24 cellular contexts compared by ENCODE assay signal in genomic region chr16:76511203-76511602, GRCh38.
"Had no signal": no experiment of that assay in that cellular context is flagged by ENCODE, and none has a peak within 500 bp of the region (broad histone marks: within the 10 kb centered on the region; RNA-seq: fewer than 3 reads in every experiment).

No MANE protein-coding gene starts in this region.

- ATAC-seq: activated CD8-positive, alpha-beta memory T cell treated with anti-CD3 and anti-CD28 coated beads, Interleukin-2, amount 10 ng/mL, durations not matched to agents 7 days and 5 days; activated CD8-positive, alpha-beta T cell treated with anti-CD3 and anti-CD28 coated beads for 36 hours; activated naive CD8-positive, alpha-beta T cell treated with anti-CD3 and anti-CD28 coated beads, Interleukin-2, amount 50 U/mL, for 24 hours; body of pancreas; heart left ventricle; left colon; upper lobe of right lung had no signal

- H3K4me1 ChIP-seq: body of pancreas, heart left ventricle, prostate gland, spleen, upper lobe of right lung had no signal

- H3K4me3 ChIP-seq: body of pancreas, cardiac muscle cell, heart left ventricle, ovary, prostate gland, spleen, upper lobe of right lung had no signal

- H3K27me3 ChIP-seq: body of pancreas, cardiac muscle cell, heart left ventricle, neutrophil, ovary, spleen, upper lobe of right lung had no signal

- H3K36me3 ChIP-seq: cardiac muscle cell, heart left ventricle, neutrophil, ovary, prostate gland, spleen, upper lobe of right lung, WERI-Rb-1 had no signal

- H3K9me3 ChIP-seq: body of pancreas, heart left ventricle, neutrophil, ovary, prostate gland, upper lobe of right lung had no signal

- FAIRE-seq: TTC549 had no signal

- H3K27ac ChIP-seq: body of pancreas, cardiac muscle cell, heart left ventricle, neutrophil, ovary, prostate gland, spleen, upper lobe of right lung, WERI-Rb-1 had no signal

- DNase-seq: activated CD4-positive, alpha-beta T cell treated with anti-CD3 and anti-CD28 coated beads, Interleukin-2, amount 10 ng/mL, durations not matched to agents 7 days and 5 days; activated CD4-positive, CD25-positive, alpha-beta regulatory T cell treated with anti-CD3 and anti-CD28 coated beads, Interleukin-2, amount 50 U/mL, for 72 hours; activated CD8-positive, alpha-beta memory T cell treated with anti-CD3 and anti-CD28 coated beads, Interleukin-2, amount 10 ng/mL, durations not matched to agents 7 days and 5 days; activated CD8-positive, alpha-beta T cell treated with anti-CD3 and anti-CD28 coated beads for 36 hours; activated gamma-delta T cell; activated naive CD4-positive, alpha-beta T cell treated with anti-CD3 and anti-CD28 coated beads, Interleukin-2, amount 50 U/mL, for 16 hours; activated naive CD8-positive, alpha-beta T cell treated with anti-CD3 and anti-CD28 coated beads, Interleukin-2, amount 50 U/mL, for 24 hours; activated T-cell treated with anti-CD3 and anti-CD28 coated beads for 4 hours; anterior cingulate cortex; body of pancreas; heart left ventricle; islet precursor cell; left colon; mesenchymal stem cell; ovary; spleen; stimulated activated CD4-positive, alpha-beta T cell treated with anti-CD3 and anti-CD28 coated beads, Interleukin-4, amount 100 ng/mL, for 1 hour; stimulated activated naive CD4-positive, alpha-beta T cell; upper lobe of right lung; WERI-Rb-1 had no signal
